Comparison of ENCODE assay signal across 8 cellular contexts in genomic region chr4:26410385-26411293, GRCh38.
DNase-seq lines count a peak whose midpoint lies in the region; ATAC-seq and TF ChIP-seq lines count a peak whose summit lies in the region.

No MANE protein-coding gene starts in this region.

- no peak overlapping the region for H3K27ac ChIP-seq in endodermal cell (ENCODE audit: low read depth, low read length)

- no peaks in the 10 kb centered on the region for H3K9me2 ChIP-seq in Loucy (replicated peaks; ENCODE audit: low read depth, low read length)

- H3K36me3 Mint-ChIP-seq in endodermal cell (ENCODE audit: low read depth), result peaks cover 42% of the 10 kb centered on the region

- WGBS in endodermal cell (ENCODE audit: insufficient coverage in 1 of 2, insufficient read length in 1 of 2), 2 experiments, result 33 to 40% methylated on average over 2 of the region's 2 CpGs

- H3K4me3 Mint-ChIP-seq in endodermal cell, result no peak overlapping the region

- no peaks in the 10 kb centered on the region for H3F3A ChIP-seq in Loucy (ENCODE audit: low read depth)

- no peaks in the 10 kb centered on the region for H3K27me3 Mint-ChIP-seq in endodermal cell (ENCODE audit: insufficient read depth)

- peaks cover 16% of the 10 kb centered on the region for H3K9me3 Mint-ChIP-seq in endodermal cell

- peaks cover 7% of the 10 kb centered on the region for H4K20me1 ChIP-seq in Loucy (ENCODE audit: insufficient read depth, low read length, poor library complexity, severe bottlenecking)

- H3K36me3 ChIP-seq in Loucy (ENCODE audit: insufficient read depth, low read length), result peaks cover 62% of the 10 kb centered on the region
- peaks cover 50% of the 10 kb centered on the region for H3K36me3 ChIP-seq in endodermal cell (ENCODE audit: control insufficient read depth, insufficient read depth, low read length)

- H3K79me2 ChIP-seq in Loucy (ENCODE audit: insufficient read depth, low read length), result no peaks in the 10 kb centered on the region; the same call in 1 of the 2 replicates

- DNase-seq in activated CD4-positive, alpha-beta T cell treated with anti-CD3 and anti-CD28 coated beads for 48 hours, result peak; percentile 15
- no peak for DNase-seq in activated CD4-positive, alpha-beta T cell treated with anti-CD3 and anti-CD28 coated beads, Interleukin-2, amount 50 U/mL, for 48 hours
- peak; percentile 4 for DNase-seq in SIG-M5 (lab: John Stamatoyannopoulos, UW)
- DNase-seq in endodermal cell, result no peak
- peak; percentile 54 for DNase-seq in mucosa of gallbladder (ENCODE audit: low spot score)
- no peak for DNase-seq in omental fat pad (ENCODE audit: low spot score)

- H3K27me3 ChIP-seq in Loucy (ENCODE audit: insufficient read depth, low read length, poor library complexity, severe bottlenecking) (no peaks in the 10 kb centered on the region), endodermal cell (ENCODE audit: control insufficient read depth, insufficient read depth, low read length, poor library complexity, severe bottlenecking) (no peaks in the 10 kb centered on the region)

- H3K9me3 ChIP-seq in Loucy (ENCODE audit: insufficient read depth, low read depth, low read length) (peaks cover 10% of the 10 kb centered on the region; the same call in 1 of the 2 replicates), endodermal cell (ENCODE audit: control insufficient read depth, low read length) (peaks cover 24% of the 10 kb centered on the region)

- TF ChIP-seq CTCF in Loucy (conservative IDR thresholded peaks at IDR 0.05; ENCODE audit: low read length), result peak; percentile 73
- peak; percentile 79 for TF ChIP-seq CTCF in endodermal cell (conservative IDR thresholded peaks at IDR 0.05)
- TF ChIP-seq CTCF in omental fat pad (IDR thresholded peaks at IDR 0.05), result no peak

- no peak overlapping the region for H3K4me2 ChIP-seq in Loucy (ENCODE audit: low read depth, low read length, poor library complexity, severe bottlenecking)

- H2AFZ ChIP-seq in Loucy (ENCODE audit: low read length), result no peak overlapping the region

- no peak overlapping the region for H3K4me3 ChIP-seq in Loucy (ENCODE audit: low read length, poor library complexity, severe bottlenecking)
- no peak overlapping the region for H3K4me3 ChIP-seq in endodermal cell (ENCODE audit: low read length)

- H3K27ac Mint-ChIP-seq in endodermal cell, result no peak overlapping the region

- H3K9ac ChIP-seq in Loucy (ENCODE audit: low read depth, low read length, poor library complexity, severe bottlenecking) (no peak overlapping the region), endodermal cell (ENCODE audit: extremely low read depth, low read length, poor library complexity, severe bottlenecking) (no peak overlapping the region)

- H3K4me1 ChIP-seq in Loucy (ENCODE audit: insufficient read depth, low read length, poor library complexity, severe bottlenecking) (no peaks in the 10 kb centered on the region), endodermal cell (ENCODE audit: control insufficient read depth, insufficient read depth, low read length) (no peaks in the 10 kb centered on the region)

- H3K4me1 Mint-ChIP-seq in endodermal cell, result peaks cover 5% of the 10 kb centered on the region

- ATAC-seq in GM19452 (IDR thresholded peaks at IDR 0.05; ENCODE audit: unreplicated experiment) (peak; percentile 66), omental fat pad (ENCODE audit: low FRiP score) (no peak)

Comparison
In these comparisons a context has a peak if more than half of its experiments do, and no peak if none do; other contexts are left out.
1. DNase-seq: peak in activated CD4-positive, alpha-beta T cell treated with anti-CD3 and anti-CD28 coated beads for 48 hours (single experiment), SIG-M5 (single experiment) and mucosa of gallbladder (single experiment); none in activated CD4-positive, alpha-beta T cell treated with anti-CD3 and anti-CD28 coated beads, Interleukin-2, amount 50 U/mL, for 48 hours (0 of 2), endodermal cell (single experiment) and omental fat pad (single experiment).
2. CTCF ChIP-seq: peak in Loucy (single experiment) and endodermal cell (single experiment); none in omental fat pad (0 of 3).